8 cellular contexts compared by ENCODE assay signal in the genomic region with DNA sequence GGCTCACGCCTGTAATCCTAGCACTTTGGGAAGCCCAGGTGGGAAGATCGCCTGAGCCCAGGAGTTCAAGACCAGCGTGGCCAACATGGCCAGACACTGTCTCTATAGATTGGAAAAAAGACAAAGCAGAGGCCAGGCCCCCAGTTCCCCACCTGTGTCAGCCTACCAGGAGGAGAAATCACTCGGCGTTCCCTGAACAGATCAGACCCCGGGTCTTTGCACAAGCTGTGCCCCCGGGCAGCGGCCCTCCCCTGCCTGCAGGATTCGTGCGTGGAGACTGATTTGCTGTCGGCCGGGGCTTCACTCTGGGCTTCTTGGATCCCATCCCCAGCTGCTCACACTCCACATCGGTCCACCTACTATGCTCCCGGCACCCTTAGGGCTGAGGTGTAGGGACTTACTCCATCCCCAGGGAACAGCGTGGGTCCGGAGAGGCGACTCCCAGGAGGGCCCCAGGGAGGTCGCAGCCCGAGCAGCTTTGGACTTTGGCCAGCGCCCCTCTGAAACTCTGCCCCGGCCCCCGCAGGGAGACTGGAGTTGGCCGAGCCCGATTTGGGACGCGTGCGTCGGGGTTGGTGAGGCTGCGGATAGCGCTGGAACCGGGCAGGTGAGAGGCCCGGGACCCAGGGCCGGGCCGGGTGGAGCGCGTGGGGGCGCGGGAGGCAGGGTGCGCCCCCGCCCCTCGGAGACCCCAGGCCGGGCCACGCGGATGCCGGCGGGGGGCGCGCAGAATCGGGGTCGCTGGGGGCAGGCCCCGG. TPM values are rescaled to one million over a fixed set of nuclear protein-coding genes. Genes with fewer than 3 reads are reported as not detected.
DNase-seq lines count a peak whose midpoint lies in the region; ATAC-seq, FAIRE-seq and TF ChIP-seq lines count a peak whose summit lies in the region.
"Had no signal": no experiment of that assay in that cellular context is flagged by ENCODE, and none has a peak within 500 bp of the region (broad histone marks: within the 10 kb centered on the region; RNA-seq: fewer than 3 reads in every experiment).

No MANE protein-coding gene starts in this region.

- FAIRE-seq in A549 (lab: Jason Lieb, UNC): no peak
- FAIRE-seq: keratinocyte had no signal

- H3K27ac Mint-ChIP-seq in IgD-negative memory B cell (peak overlapping the region in 1 of 3 donors; percentile 51), immature natural killer cell (peak overlapping the region in 2 of 6 donors; percentile 38 to 42)

- H3K4me1 Mint-ChIP-seq in IgD-negative memory B cell (peaks cover 0 to 9% (median 2%) of the 10 kb centered on the region in 3 donors), immature natural killer cell (peaks cover 0 to 9% of the 10 kb centered on the region in 2 donors)

- H3K36me3 Mint-ChIP-seq in IgD-negative memory B cell (peaks cover 2% of the 10 kb centered on the region), immature natural killer cell (no peaks in the 10 kb centered on the region)

- 0 out of 6 replicates have a peak, but pooled peaks of 1 of the 2 experiments have one; percentile 7 for ATAC-seq in A549

- peak overlapping the region; percentile 79 to 91; a peak in 4 of 6 replicates for H3K27ac ChIP-seq in A549

- no peak for TF ChIP-seq EP300 in A549 (IDR thresholded peaks at IDR 0.05)

- H3K9me3 ChIP-seq in A549: no peaks in the 10 kb centered on the region

- no peak for TF ChIP-seq CTCF in A549 (IDR thresholded peaks at IDR 0.05)

- H3K4me3 Mint-ChIP-seq in IgD-negative memory B cell: peak overlapping the region in 3 of 4 donors; percentile 32 to 36 (median 33)
- peak overlapping the region in 4 of 5 donors; percentile 10 to 59 (median 46) for H3K4me3 Mint-ChIP-seq in immature natural killer cell

- 77% methylated on average over 13 of the region's 51 CpGs for WGBS in A549 (ENCODE audit: missing lambda C conversion rate)

- no peak for TF ChIP-seq POLR2A in A549 (IDR thresholded peaks at IDR 0.05; ENCODE audit: low read length)

- peaks cover 33% of the 10 kb centered on the region for H3K27me3 Mint-ChIP-seq in IgD-negative memory B cell
- H3K27me3 Mint-ChIP-seq in immature natural killer cell (ENCODE audit: low read depth in 3 of 3): peaks cover 3 to 5% (median 5%) of the 10 kb centered on the region in 3 donors

- no peak for TF ChIP-seq RAD21 in A549 (conservative IDR thresholded peaks at IDR 0.05 in 1 of 2, IDR thresholded peaks at IDR 0.05 in 1 of 2)

- peak overlapping the region; percentile 62 for H3K4me3 ChIP-seq in A549

- no peak for DNase-seq in A549 (ENCODE audit: low read depth in 1 of 2, low spot score in 1 of 2)
- no peak for DNase-seq in immature natural killer cell
- no peak for DNase-seq in NCI-H69 (lab: John Stamatoyannopoulos, UW)
- DNase-seq in activated effector memory CD4-positive, alpha-beta T cell treated with Interleukin-2 at 50 U/mL for 16 hours: no peak
- no peak for DNase-seq in AG20443 (ENCODE audit: low spot score)
- DNase-seq: activated CD8-positive, alpha-beta memory T cell treated with anti-CD3 and anti-CD28 coated beads, Interleukin-2, amount 50 U/mL, for 4 hours had no signal

- peak overlapping the region; percentile 91 for H3K4me2 ChIP-seq in A549

- CTCF ChIA-PET in A549 (lab: Yijun Ruan, JAX): interaction anchor here (0.5 to 1.9 kb wide), 4 partner anchors 19 to 228 kb away, joined by 3 to 6 read pairs (median 4); no protein-coding TSS in a partner anchor

- H3K9me3 Mint-ChIP-seq in IgD-negative memory B cell (peaks cover 0 to 2% (median 0%) of the 10 kb centered on the region in 3 donors), immature natural killer cell (peaks cover 0 to 3% (median 0%) of the 10 kb centered on the region in 6 donors)

- POLR2A ChIA-PET in A549 (lab: Yijun Ruan, JAX): interaction anchor here (1.0 kb wide), 1 partner anchor 10 kb away, joined by 4 read pairs; a partner anchor contains a TSS

- peaks cover 8% of the 10 kb centered on the region; the same call in 2 of the 3 replicates for H3K4me1 ChIP-seq in A549

TF ChIP-seq in A549, 52 proteins besides CTCF, POLR2A, EP300 and RAD21 (continues in another document):
- TF ChIP-seq NFE2L2 (conservative IDR thresholded peaks at IDR 0.05; ENCODE audit: low read length): no peak
- TF ChIP-seq HOXB13 (CRISPR knock-in tag; IDR thresholded peaks at IDR 0.05; ENCODE audit: low read depth): no peak
- TF ChIP-seq, protein P1, sequence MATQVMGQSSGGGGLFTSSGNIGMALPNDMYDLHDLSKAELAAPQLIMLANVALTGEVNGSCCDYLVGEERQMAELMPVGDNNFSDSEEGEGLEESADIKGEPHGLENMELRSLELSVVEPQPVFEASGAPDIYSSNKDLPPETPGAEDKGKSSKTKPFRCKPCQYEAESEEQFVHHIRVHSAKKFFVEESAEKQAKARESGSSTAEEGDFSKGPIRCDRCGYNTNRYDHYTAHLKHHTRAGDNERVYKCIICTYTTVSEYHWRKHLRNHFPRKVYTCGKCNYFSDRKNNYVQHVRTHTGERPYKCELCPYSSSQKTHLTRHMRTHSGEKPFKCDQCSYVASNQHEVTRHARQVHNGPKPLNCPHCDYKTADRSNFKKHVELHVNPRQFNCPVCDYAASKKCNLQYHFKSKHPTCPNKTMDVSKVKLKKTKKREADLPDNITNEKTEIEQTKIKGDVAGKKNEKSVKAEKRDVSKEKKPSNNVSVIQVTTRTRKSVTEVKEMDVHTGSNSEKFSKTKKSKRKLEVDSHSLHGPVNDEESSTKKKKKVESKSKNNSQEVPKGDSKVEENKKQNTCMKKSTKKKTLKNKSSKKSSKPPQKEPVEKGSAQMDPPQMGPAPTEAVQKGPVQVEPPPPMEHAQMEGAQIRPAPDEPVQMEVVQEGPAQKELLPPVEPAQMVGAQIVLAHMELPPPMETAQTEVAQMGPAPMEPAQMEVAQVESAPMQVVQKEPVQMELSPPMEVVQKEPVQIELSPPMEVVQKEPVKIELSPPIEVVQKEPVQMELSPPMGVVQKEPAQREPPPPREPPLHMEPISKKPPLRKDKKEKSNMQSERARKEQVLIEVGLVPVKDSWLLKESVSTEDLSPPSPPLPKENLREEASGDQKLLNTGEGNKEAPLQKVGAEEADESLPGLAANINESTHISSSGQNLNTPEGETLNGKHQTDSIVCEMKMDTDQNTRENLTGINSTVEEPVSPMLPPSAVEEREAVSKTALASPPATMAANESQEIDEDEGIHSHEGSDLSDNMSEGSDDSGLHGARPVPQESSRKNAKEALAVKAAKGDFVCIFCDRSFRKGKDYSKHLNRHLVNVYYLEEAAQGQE (IDR thresholded peaks at IDR 0.05): no peak
- no peak for TF ChIP-seq ESRRA (IDR thresholded peaks at IDR 0.05; ENCODE audit: borderline replicate concordance, low read length)
- no peak for TF ChIP-seq EHF (CRISPR knock-in tag; IDR thresholded peaks at IDR 0.05)
- TF ChIP-seq, protein P2, sequence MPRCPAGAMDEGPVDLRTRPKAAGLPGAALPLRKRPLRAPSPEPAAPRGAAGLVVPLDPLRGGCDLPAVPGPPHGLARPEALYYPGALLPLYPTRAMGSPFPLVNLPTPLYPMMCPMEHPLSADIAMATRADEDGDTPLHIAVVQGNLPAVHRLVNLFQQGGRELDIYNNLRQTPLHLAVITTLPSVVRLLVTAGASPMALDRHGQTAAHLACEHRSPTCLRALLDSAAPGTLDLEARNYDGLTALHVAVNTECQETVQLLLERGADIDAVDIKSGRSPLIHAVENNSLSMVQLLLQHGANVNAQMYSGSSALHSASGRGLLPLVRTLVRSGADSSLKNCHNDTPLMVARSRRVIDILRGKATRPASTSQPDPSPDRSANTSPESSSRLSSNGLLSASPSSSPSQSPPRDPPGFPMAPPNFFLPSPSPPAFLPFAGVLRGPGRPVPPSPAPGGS (IDR thresholded peaks at IDR 0.05): no peak

RNA-seq across cellular contexts. Expression of a gene that starts 0.5 kb away (rescaled TPM):
- 0.16 and 0.24 TPM in 2 replicates for polyA plus RNA-seq in A549 (2011; rRNA removed)
- polyA plus RNA-seq in A549 (2012; cell fraction: cytosol; rRNA removed): 0.62 and 0.97 TPM in 2 replicates
- polyA plus RNA-seq in A549 (2012; cell fraction: nucleus; rRNA removed): 1.3 and 1.5 TPM in 2 replicates
- 0.84 to 1.3 TPM (median 1.2 TPM) in 3 replicates for polyA plus RNA-seq in A549 (2017; fragmentation: RNase III; extraction: RNeasy Plus Mini Kit Qiagen cat#74134 plus additional on column Dnase treatment)
- 0.29 TPM in 1 of 2 replicates, not detected in the other for polyA minus RNA-seq in A549 (2011; rRNA and poly(A)+ RNA removed)
- not detected for polyA plus RNA-seq in IgD-negative memory B cell
- polyA plus RNA-seq in immature natural killer cell: not detected
- polyA plus RNA-seq: keratinocyte had no signal

RNA-seq across cellular contexts. Expression of a gene that starts 9.8 kb away (rescaled TPM):
- polyA plus RNA-seq in A549 (2011; rRNA removed) (22.7 and 24.8 TPM in 2 replicates), A549 (2017; fragmentation: RNase III; extraction: RNeasy Plus Mini Kit Qiagen cat#74134 plus additional on column Dnase treatment) (35.6 to 37.6 TPM (median 37.1 TPM) in 3 replicates), IgD-negative memory B cell (115 TPM), immature natural killer cell (10 to 100 TPM; 50.5 to 98.4 (median 86.9) TPM)
- 96.5 and 113 TPM in 2 replicates for polyA plus RNA-seq in A549 (2012; cell fraction: cytosol; rRNA removed)
- 61.6 and 78.1 TPM in 2 replicates for polyA plus RNA-seq in A549 (2012; cell fraction: nucleus; rRNA removed)
- polyA minus RNA-seq in A549 (2011; rRNA and poly(A)+ RNA removed): 5.3 and 6.7 TPM in 2 replicates

RNA-seq across cellular contexts. Expression of a gene that starts 16.0 kb away (rescaled TPM):
- polyA plus RNA-seq in A549 (2011; rRNA removed) (92.4 and 151 TPM in 2 replicates), A549 (2017; fragmentation: RNase III; extraction: RNeasy Plus Mini Kit Qiagen cat#74134 plus additional on column Dnase treatment) (178 to 201 TPM (median 189 TPM) in 3 replicates), IgD-negative memory B cell (377 TPM), immature natural killer cell (100 to 1,000 TPM; 146 to 246 (median 197) TPM)
- 111 and 147 TPM in 2 replicates for polyA plus RNA-seq in A549 (2012; cell fraction: cytosol; rRNA removed)
- 246 and 410 TPM in 2 replicates for polyA plus RNA-seq in A549 (2012; cell fraction: nucleus; rRNA removed)
- 38.3 and 44.0 TPM in 2 replicates for polyA minus RNA-seq in A549 (2011; rRNA and poly(A)+ RNA removed)

RNA-seq across cellular contexts. Expression of a gene that starts 36.8 kb away (rescaled TPM):
- polyA plus RNA-seq in A549 (2011; rRNA removed) (9.1 and 11.8 TPM in 2 replicates), A549 (2017; fragmentation: RNase III; extraction: RNeasy Plus Mini Kit Qiagen cat#74134 plus additional on column Dnase treatment) (27.7 to 33.4 TPM (median 31.4 TPM) in 3 replicates), IgD-negative memory B cell (4.8 TPM), immature natural killer cell (10 to 100 TPM in 2 of 3 donors, 1 to 10 TPM in 1; 4.9 to 16.0 (median 10.8) TPM)
- 17.7 and 27.8 TPM in 2 replicates for polyA plus RNA-seq in A549 (2012; cell fraction: cytosol; rRNA removed)
- polyA plus RNA-seq in A549 (2012; cell fraction: nucleus; rRNA removed): 45.7 and 73.9 TPM in 2 replicates
- 23.7 and 25.2 TPM in 2 replicates for polyA minus RNA-seq in A549 (2011; rRNA and poly(A)+ RNA removed)

RNA-seq across cellular contexts. Expression of a gene that starts 43.6 kb away (rescaled TPM):
- 18.5 and 28.7 TPM in 2 replicates for polyA plus RNA-seq in A549 (2011; rRNA removed)
- polyA plus RNA-seq in A549 (2012; cell fraction: cytosol; rRNA removed): 158 and 210 TPM in 2 replicates
- 114 and 225 TPM in 2 replicates for polyA plus RNA-seq in A549 (2012; cell fraction: nucleus; rRNA removed)
- 96.9 to 101 TPM (median 99.7 TPM) in 3 replicates for polyA plus RNA-seq in A549 (2017; fragmentation: RNase III; extraction: RNeasy Plus Mini Kit Qiagen cat#74134 plus additional on column Dnase treatment)
- polyA minus RNA-seq in A549 (2011; rRNA and poly(A)+ RNA removed): 12.4 and 18.2 TPM in 2 replicates
- 339 TPM for polyA plus RNA-seq in IgD-negative memory B cell
- 100 to 1,000 TPM; 145 to 310 (median 303) TPM for polyA plus RNA-seq in immature natural killer cell
